ENCODE assay signal across 8 cellular contexts in the genomic region with DNA sequence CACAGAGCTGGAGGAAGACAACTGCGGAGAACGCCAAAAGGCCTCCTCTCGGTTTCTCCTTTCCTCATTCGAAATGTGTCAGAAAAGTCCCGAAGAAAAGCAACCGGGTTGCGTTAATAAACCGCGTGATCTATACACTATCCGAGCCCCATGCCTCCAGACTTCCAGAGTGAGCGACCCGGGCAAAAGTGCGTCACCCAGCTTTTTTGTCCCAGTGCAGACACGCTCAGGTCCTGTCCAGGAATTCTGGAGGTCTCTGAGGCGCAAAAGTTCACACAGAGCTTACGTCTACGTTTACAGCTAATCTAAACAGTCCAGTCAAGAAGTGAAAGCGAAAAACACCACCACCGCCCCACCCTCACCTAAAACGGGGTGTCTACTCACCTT. TPM values are rescaled to one million over a fixed set of nuclear protein-coding genes. Genes with fewer than 3 reads are reported as not detected.
DNase-seq lines count a peak whose midpoint lies in the region; ATAC-seq, FAIRE-seq and TF ChIP-seq lines count a peak whose summit lies in the region.

No MANE protein-coding gene starts in this region.

- WGBS in HepG2 (ENCODE audit: low lambda C conversion rate): 1% methylated on average over 9 of the region's 20 CpGs

- H3K27ac ChIP-seq in 22Rv1: peak overlapping the region; percentile 73
- H3K27ac ChIP-seq in HepG2 (ENCODE audit: extremely low read length, insufficient read depth, low read length): peak overlapping the region; percentile 94
- peak overlapping the region; percentile 94 for H3K27ac ChIP-seq in substantia nigra (ENCODE audit: low read depth, low read length, poor library complexity, severe bottlenecking)

- CTCF ChIA-PET in HepG2 (lab: Yijun Ruan, JAX; ENCODE audit: low intra/inter-chr PET ratio, low total read pairs): no interaction called here

- H3K9ac ChIP-seq in HepG2 (ENCODE audit: insufficient read depth, low read depth, low read length): peak overlapping the region; percentile 94

- FAIRE-seq in HepG2 (lab: Jason Lieb, UNC): no peak

- intact Hi-C loops in HepG2 (cut with micrococcal nuclease; ENCODE audit: unreplicated experiment): loop anchor here (2.0 to 10.0 kb wide), 3 partner anchors 41 to 157 kb away; a partner anchor contains a TSS

- TF ChIP-seq CTCF in 22Rv1 (IDR thresholded peaks at IDR 0.05): no peak
- TF ChIP-seq CTCF in GM13976 (IDR thresholded peaks at IDR 0.05; ENCODE audit: borderline replicate concordance, control extremely low read depth, extremely low read depth, insufficient read depth, missing control alignments): no peak
- no peak for TF ChIP-seq CTCF in choroid plexus epithelial cell (conservative IDR thresholded peaks at IDR 0.05; ENCODE audit: low read depth, low read length)
- no peak for TF ChIP-seq CTCF in HepG2 (CRISPR knock-in tag; IDR thresholded peaks at IDR 0.05)

- no peak for TF ChIP-seq POLR2A in HepG2 (IDR thresholded peaks at IDR 0.05; ENCODE audit: insufficient read depth in 1 of 2, low read depth in 2 of 2, low read length in 2 of 2)

- peak overlapping the region; percentile 88 for H3K4me2 ChIP-seq in HepG2 (ENCODE audit: low read depth, low read length)

- peak overlapping the region; percentile 92 for H3K4me3 ChIP-seq in choroid plexus epithelial cell (ENCODE audit: low read depth, low read length)
- H3K4me3 ChIP-seq in HepG2 (replicated peaks in 1 of 3; ENCODE audit: insufficient read depth in 1 of 3, low read depth in 2 of 3, low read length in 3 of 3): peak overlapping the region; percentile 80 to 85 (median 84)

- H4K20me1 ChIP-seq in HepG2 (ENCODE audit: insufficient read depth, low read length): peaks cover 3% of the 10 kb centered on the region; the same call in 1 of the 2 replicates

- POLR2A ChIA-PET in HepG2 (lab: Yijun Ruan, JAX): interaction anchor here (0.9 to 2.3 kb wide), 6 partner anchors 14 to 282 kb away, joined by 3 to 11 read pairs (median 6); a partner anchor contains a TSS

- TSS peak; percentile 73 for BruUV-seq in HepG2 (replicated peaks; lab: Mats Ljungman, UMichigan)

- H3K27me3 ChIP-seq in HepG2 (ENCODE audit: control insufficient read depth in 1 of 2, insufficient read depth in 2 of 2, low read length in 2 of 2): no peaks in the 10 kb centered on the region; a peak in 1 of 5 replicates

- TF ChIP-seq EP300 in HepG2 (IDR thresholded peaks at IDR 0.05; ENCODE audit: low read depth in 2 of 2, low read length in 2 of 2): no peak
- TF ChIP-seq EP300 in HepG2 (CRISPR knock-in tag; IDR thresholded peaks at IDR 0.05; ENCODE audit: borderline replicate concordance): no peak

- peaks cover 2 to 18% of the 10 kb centered on the region in 2 experiments; a peak in 4 of 5 replicates for H3K36me3 ChIP-seq in HepG2 (replicated peaks in 1 of 2; ENCODE audit: control insufficient read depth in 1 of 2, insufficient read depth in 2 of 2, low read length in 2 of 2)

- no peak for TF ChIP-seq RAD21 in HepG2 (CRISPR knock-in tag; IDR thresholded peaks at IDR 0.05)

- peak overlapping the region; percentile 57 for H2AFZ ChIP-seq in HepG2 (ENCODE audit: low read length)

- peaks cover 51% of the 10 kb centered on the region for H3K79me2 ChIP-seq in HepG2 (ENCODE audit: insufficient read depth, low read length)

- in situ Hi-C loops in GM13976 (cut with MboI; ENCODE audit: low sequenced_read_pairs, unreplicated experiment) (no loop called here), HepG2 (cut with HindIII; ENCODE audit: extremely low pct_ligation_motif_present, low pct_unique_long_range_greater_than_20kb) (no loop called here)

- ATAC-seq in HG02678 (IDR thresholded peaks at IDR 0.05; ENCODE audit: unreplicated experiment): peak; percentile 79
- peak; percentile 89 for ATAC-seq in HepG2

- no peaks in the 10 kb centered on the region for H3K9me3 ChIP-seq in HepG2 (ENCODE audit: low read length)

- peaks cover 42% of the 10 kb centered on the region for H3K4me1 ChIP-seq in HepG2 (ENCODE audit: insufficient read depth, low read length)

- peak; percentile 64 for DNase-seq in GM13976 (ENCODE audit: low spot score)
- DNase-seq in NOMO-1 treated with DMSO at 0.1 percent for 48 hours (lab: John Stamatoyannopoulos, UW; ENCODE audit: unreplicated experiment): peak; percentile 81
- DNase-seq in choroid plexus epithelial cell (ENCODE audit: low read depth): peak; percentile 61
- peak; percentile 76 for DNase-seq in HepG2 (ENCODE audit: low spot score)
- DNase-seq in substantia nigra (lab: John Stamatoyannopoulos, UW): peak in 24 of 49 donors; percentile 6 to 80 (median 50)
- no peak for DNase-seq in NCI-H2196 (lab: John Stamatoyannopoulos, UW; ENCODE audit: unreplicated experiment)

TF ChIP-seq in HepG2, 621 proteins besides CTCF, POLR2A, EP300 and RAD21 (continues in another document):
- TF ChIP-seq ZNF792 (CRISPR knock-in tag; IDR thresholded peaks at IDR 0.05) (no peak), ZNF75D (CRISPR knock-in tag; IDR thresholded peaks at IDR 0.05; ENCODE audit: borderline replicate concordance) (0 out of 2 replicates have a peak, but pooled peaks have one; percentile 27), ZNF7 (CRISPR knock-in tag; IDR thresholded peaks at IDR 0.05) (no peak), NFKBIZ (CRISPR knock-in tag; IDR thresholded peaks at IDR 0.05) (0 out of 2 replicates have a peak, but pooled peaks have one; percentile 15)
- TF ChIP-seq, protein P1, sequence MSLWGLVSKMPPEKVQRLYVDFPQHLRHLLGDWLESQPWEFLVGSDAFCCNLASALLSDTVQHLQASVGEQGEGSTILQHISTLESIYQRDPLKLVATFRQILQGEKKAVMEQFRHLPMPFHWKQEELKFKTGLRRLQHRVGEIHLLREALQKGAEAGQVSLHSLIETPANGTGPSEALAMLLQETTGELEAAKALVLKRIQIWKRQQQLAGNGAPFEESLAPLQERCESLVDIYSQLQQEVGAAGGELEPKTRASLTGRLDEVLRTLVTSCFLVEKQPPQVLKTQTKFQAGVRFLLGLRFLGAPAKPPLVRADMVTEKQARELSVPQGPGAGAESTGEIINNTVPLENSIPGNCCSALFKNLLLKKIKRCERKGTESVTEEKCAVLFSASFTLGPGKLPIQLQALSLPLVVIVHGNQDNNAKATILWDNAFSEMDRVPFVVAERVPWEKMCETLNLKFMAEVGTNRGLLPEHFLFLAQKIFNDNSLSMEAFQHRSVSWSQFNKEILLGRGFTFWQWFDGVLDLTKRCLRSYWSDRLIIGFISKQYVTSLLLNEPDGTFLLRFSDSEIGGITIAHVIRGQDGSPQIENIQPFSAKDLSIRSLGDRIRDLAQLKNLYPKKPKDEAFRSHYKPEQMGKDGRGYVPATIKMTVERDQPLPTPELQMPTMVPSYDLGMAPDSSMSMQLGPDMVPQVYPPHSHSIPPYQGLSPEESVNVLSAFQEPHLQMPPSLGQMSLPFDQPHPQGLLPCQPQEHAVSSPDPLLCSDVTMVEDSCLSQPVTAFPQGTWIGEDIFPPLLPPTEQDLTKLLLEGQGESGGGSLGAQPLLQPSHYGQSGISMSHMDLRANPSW (CRISPR knock-in tag; IDR thresholded peaks at IDR 0.05; ENCODE audit: borderline replicate concordance): no peak

RNA-seq across cellular contexts. Expression of a gene that starts 0.4 kb away (rescaled TPM):
- 81.2 and 82.6 TPM in 2 replicates for total RNA-seq in HepG2 (2016; rRNA removed; fragmentation: Illumina TruSeq; extraction: Trizol)
- 71.3 and 84.9 TPM in 2 replicates for total RNA-seq in HepG2 (2016; cell fraction: cytosol; rRNA removed; fragmentation: Illumina TruSeq; extraction: Trizol; ENCODE audit: low read depth)
- 78.9 and 83.5 TPM in 2 replicates for total RNA-seq in HepG2 (2016; cell fraction: insoluble cytoplasmic fraction; rRNA removed; fragmentation: Illumina TruSeq; extraction: Trizol)
- 34.9 and 44.4 TPM in 2 replicates for total RNA-seq in HepG2 (2016; cell fraction: membrane; rRNA removed; fragmentation: Illumina TruSeq; extraction: Trizol)
- 169 and 172 TPM in 2 replicates for total RNA-seq in HepG2 (2016; cell fraction: nucleus; rRNA removed; fragmentation: Illumina TruSeq; extraction: Trizol)
- 47.9 and 58.9 TPM in 2 replicates for polyA plus RNA-seq in HepG2 (2011; rRNA removed)
- polyA plus RNA-seq in HepG2 (2011; cell fraction: cytosol; rRNA removed): 10.6 and 15.4 TPM in 2 replicates
- 60.7 and 85.4 TPM in 2 replicates for polyA plus RNA-seq in HepG2 (2011; cell fraction: nucleus; rRNA removed)
- 56.7 and 67.5 TPM in 2 replicates for polyA plus RNA-seq in HepG2 (2012)
- polyA plus RNA-seq in HepG2 (2016; cell fraction: cytosol; fragmentation: Illumina TruSeq; extraction: Trizol; ENCODE audit: low read depth): 2.5 and 3.0 TPM in 2 replicates
- polyA plus RNA-seq in HepG2 (2016; cell fraction: insoluble cytoplasmic fraction; fragmentation: Illumina TruSeq; extraction: Trizol; ENCODE audit: low read depth): 50.8 and 51.5 TPM in 2 replicates
- polyA plus RNA-seq in HepG2 (2016; cell fraction: membrane; fragmentation: Illumina TruSeq; extraction: Trizol; ENCODE audit: low read depth): 6.7 and 7.0 TPM in 2 replicates
- 123 and 141 TPM in 2 replicates for polyA plus RNA-seq in HepG2 (2016; cell fraction: nucleus; fragmentation: Illumina TruSeq; extraction: Trizol; ENCODE audit: insufficient read depth, low read depth)
- polyA minus RNA-seq in HepG2 (2011; rRNA and poly(A)+ RNA removed; ENCODE audit: low replicate concordance): 12.8 and 15.7 TPM in 2 replicates
- polyA minus RNA-seq in HepG2 (2011; cell fraction: cytosol; rRNA and poly(A)+ RNA removed): 15.0 and 16.3 TPM in 2 replicates
- 190 and 196 TPM in 2 replicates for polyA minus RNA-seq in HepG2 (2011; cell fraction: nucleus; rRNA and poly(A)+ RNA removed)

RNA-seq across cellular contexts. Expression of a gene that starts 48.0 kb away (rescaled TPM):
- total RNA-seq in HepG2 (2016; rRNA removed; fragmentation: Illumina TruSeq; extraction: Trizol): 24.6 and 53.7 TPM in 2 replicates
- 7.4 and 7.9 TPM in 2 replicates for total RNA-seq in HepG2 (2016; cell fraction: cytosol; rRNA removed; fragmentation: Illumina TruSeq; extraction: Trizol; ENCODE audit: low read depth)
- total RNA-seq in HepG2 (2016; cell fraction: insoluble cytoplasmic fraction; rRNA removed; fragmentation: Illumina TruSeq; extraction: Trizol): 22.7 and 47.5 TPM in 2 replicates
- 9.7 and 11.0 TPM in 2 replicates for total RNA-seq in HepG2 (2016; cell fraction: membrane; rRNA removed; fragmentation: Illumina TruSeq; extraction: Trizol)
- total RNA-seq in HepG2 (2016; cell fraction: nucleus; rRNA removed; fragmentation: Illumina TruSeq; extraction: Trizol): 56.7 and 57.7 TPM in 2 replicates
- polyA plus RNA-seq in HepG2 (2011; rRNA removed): 4.7 and 5.8 TPM in 2 replicates
- 2.4 and 3.9 TPM in 2 replicates for polyA plus RNA-seq in HepG2 (2011; cell fraction: cytosol; rRNA removed)
- polyA plus RNA-seq in HepG2 (2011; cell fraction: nucleus; rRNA removed): 6.2 and 7.3 TPM in 2 replicates
- 10.6 and 16.1 TPM in 2 replicates for polyA plus RNA-seq in HepG2 (2012)
- polyA plus RNA-seq in HepG2 (2016; cell fraction: cytosol; fragmentation: Illumina TruSeq; extraction: Trizol; ENCODE audit: low read depth): 0.51 and 0.53 TPM in 2 replicates
- polyA plus RNA-seq in HepG2 (2016; cell fraction: insoluble cytoplasmic fraction; fragmentation: Illumina TruSeq; extraction: Trizol; ENCODE audit: low read depth): 34.6 and 36.3 TPM in 2 replicates
- polyA plus RNA-seq in HepG2 (2016; cell fraction: membrane; fragmentation: Illumina TruSeq; extraction: Trizol; ENCODE audit: low read depth): 1.4 and 2.0 TPM in 2 replicates
- 29.6 and 30.0 TPM in 2 replicates for polyA plus RNA-seq in HepG2 (2016; cell fraction: nucleus; fragmentation: Illumina TruSeq; extraction: Trizol; ENCODE audit: insufficient read depth, low read depth)
- 5.9 and 9.8 TPM in 2 replicates for polyA minus RNA-seq in HepG2 (2011; rRNA and poly(A)+ RNA removed; ENCODE audit: low replicate concordance)
- polyA minus RNA-seq in HepG2 (2011; cell fraction: cytosol; rRNA and poly(A)+ RNA removed): 17.9 and 19.7 TPM in 2 replicates
- polyA minus RNA-seq in HepG2 (2011; cell fraction: nucleus; rRNA and poly(A)+ RNA removed): 75.3 and 79.7 TPM in 2 replicates
